ENCODE assay signal across 8 cellular contexts in genomic region chr1:246932366-246932700, GRCh38. TPM values are rescaled to one million over a fixed set of nuclear protein-coding genes. Genes with fewer than 3 reads are reported as not detected.
DNase-seq lines count a peak whose midpoint lies in the region; ATAC-seq and TF ChIP-seq lines count a peak whose summit lies in the region.

No MANE protein-coding gene starts in this region.

- H3K36me3 Mint-ChIP-seq in activated T-cell treated with anti-CD3 and anti-CD28 coated beads, Interleukin-2, amount 50 U/mL, for 72 hours (ENCODE audit: insufficient read depth in 2 of 2) = peaks cover 6 to 11% of the 10 kb centered on the region in 2 donors
- H3K36me3 Mint-ChIP-seq in MCF 10A (ENCODE audit: insufficient read depth, unreplicated experiment) (peaks cover 40% of the 10 kb centered on the region), type B pancreatic cell (peaks cover 20% of the 10 kb centered on the region)

- CTCF ChIA-PET in MCF 10A (lab: Yijun Ruan, JAX) = interaction anchor here (0.5 to 1.8 kb wide), 4 partner anchors 11 to 368 kb away, joined by 3 to 6 read pairs (median 4); no protein-coding TSS in a partner anchor

- DNase-seq in activated T-cell treated with anti-CD3 and anti-CD28 coated beads, Interleukin-2, amount 50 U/mL, for 72 hours = no peak
- DNase-seq in activated T-cell treated with anti-CD3 and anti-CD28 coated beads for 4 hours (no peak), MCF 10A (ENCODE audit: unreplicated experiment) (no peak), lung (ENCODE audit: low spot score) (no peak), type B pancreatic cell (ENCODE audit: extremely low spot score, unreplicated experiment) (no peak), NCI-H345 (lab: John Stamatoyannopoulos, UW) (no peak)
- DNase-seq in activated CD8-positive, alpha-beta memory T cell treated with anti-CD3 and anti-CD28 coated beads, Interleukin-2, amount 50 U/mL, for 48 hours = no peak

- no peaks in the 10 kb centered on the region for H3K27me3 ChIP-seq in lung (ENCODE audit: control insufficient read depth, insufficient read depth)

- H3K4me1 Mint-ChIP-seq in activated T-cell treated with anti-CD3 and anti-CD28 coated beads, Interleukin-2, amount 50 U/mL, for 72 hours (ENCODE audit: low read depth) = peaks cover 42% of the 10 kb centered on the region
- peaks cover 29% of the 10 kb centered on the region for H3K4me1 Mint-ChIP-seq in MCF 10A (ENCODE audit: insufficient read depth, unreplicated experiment)
- peaks cover 13% of the 10 kb centered on the region for H3K4me1 Mint-ChIP-seq in type B pancreatic cell (ENCODE audit: unreplicated experiment)

- no peaks in the 10 kb centered on the region for H3K36me3 ChIP-seq in lung (ENCODE audit: control insufficient read depth in 2 of 2, insufficient read depth in 2 of 2, low read length in 2 of 2)

- no peaks in the 10 kb centered on the region for H3K9me3 ChIP-seq in lung (ENCODE audit: control insufficient read depth in 2 of 2, insufficient read depth in 1 of 2, low read length in 1 of 2)

- peaks cover 4 to 5% of the 10 kb centered on the region in 2 donors for H3K4me1 ChIP-seq in lung (ENCODE audit: control insufficient read depth in 2 of 2, insufficient read depth in 2 of 2, low read length in 2 of 2)

- BruUV-seq in MCF 10A (replicated peaks; lab: Mats Ljungman, UMichigan) = TSS peak; percentile 75

- 17 to 21% methylated on average over 8 of the region's 8 CpGs for WGBS in lung, 2 donors

- peak overlapping the region; percentile 95 to 99 for H3K4me3 Mint-ChIP-seq in activated T-cell treated with anti-CD3 and anti-CD28 coated beads, Interleukin-2, amount 50 U/mL, for 72 hours
- H3K4me3 Mint-ChIP-seq in MCF 10A (ENCODE audit: unreplicated experiment) (peak overlapping the region; percentile 88), type B pancreatic cell (peak overlapping the region; percentile 92)

- POLR2A ChIA-PET in MCF 10A (lab: Yijun Ruan, JAX) = interaction anchor here (0.7 to 5.3 kb wide), 24 partner anchors 8 to 400 kb away, joined by 3 to 104 read pairs (median 6); partner anchors contain the start of genes TFB2M, ZNF496, ZNF669 and ZNF670

- H3K27ac ChIP-seq in lung (ENCODE audit: low read depth in 1 of 2, low read length in 1 of 2) = peak overlapping the region in 1 of 2 donors; percentile 2

- no peaks in the 10 kb centered on the region for H3K9me3 Mint-ChIP-seq in activated T-cell treated with anti-CD3 and anti-CD28 coated beads, Interleukin-2, amount 50 U/mL, for 72 hours
- H3K9me3 Mint-ChIP-seq in MCF 10A (ENCODE audit: unreplicated experiment) = no peaks in the 10 kb centered on the region
- no peaks in the 10 kb centered on the region for H3K9me3 Mint-ChIP-seq in type B pancreatic cell

- intact Hi-C loops in MCF 10A (cut with micrococcal nuclease) = loop anchor here (1.0 kb wide), 2 partner anchors 146 to 362 kb away; partner anchors contain the start of gene ZNF670

- ATAC-seq in activated T-cell treated with anti-CD3 and anti-CD28 coated beads, Interleukin-2, amount 50 U/mL, for 72 hours (replicated peaks in 1 of 2) = no peak
- ATAC-seq in lung (ENCODE audit: insufficient read depth, low FRiP score) = no peak
- no peak for ATAC-seq in HG02885 (IDR thresholded peaks at IDR 0.05; ENCODE audit: poor library complexity, unreplicated experiment)

- peak overlapping the region; percentile 97 for H3K27ac Mint-ChIP-seq in activated T-cell treated with anti-CD3 and anti-CD28 coated beads, Interleukin-2, amount 50 U/mL, for 72 hours
- H3K27ac Mint-ChIP-seq in MCF 10A (ENCODE audit: low read depth, unreplicated experiment) = peak overlapping the region; percentile 95
- H3K27ac Mint-ChIP-seq in type B pancreatic cell = peak overlapping the region; percentile 96

- peak overlapping the region; percentile 95 for H3K4me3 ChIP-seq in lung

- TF ChIP-seq CTCF in MCF 10A (IDR thresholded peaks at IDR 0.05; ENCODE audit: unreplicated experiment) (no peak), lung (IDR thresholded peaks at IDR 0.05; ENCODE audit: control extremely low read depth, extremely low read depth) (no peak), type B pancreatic cell (conservative IDR thresholded peaks at IDR 0.05) (no peak)

- H3K27me3 Mint-ChIP-seq in activated T-cell treated with anti-CD3 and anti-CD28 coated beads, Interleukin-2, amount 50 U/mL, for 72 hours (ENCODE audit: low read depth) = no peaks in the 10 kb centered on the region
- H3K27me3 Mint-ChIP-seq in MCF 10A (ENCODE audit: insufficient read depth, unreplicated experiment) (no peaks in the 10 kb centered on the region), type B pancreatic cell (no peaks in the 10 kb centered on the region)

RNA-seq across cellular contexts. Expression of gene AHCTF1, which starts 0.6 kb away (rescaled TPM):
- total RNA-seq in activated T-cell treated with anti-CD3 and anti-CD28 coated beads, Interleukin-2, amount 50 U/mL, for 72 hours = 10 to 100 TPM; 37.4 to 45.5 TPM
- total RNA-seq in MCF 10A (2022) = 79.5 and 112 TPM in 2 replicates
- 10 to 100 TPM; 31.1 to 44.3 TPM for total RNA-seq in lung
- polyA plus RNA-seq in lung = 10 to 100 TPM in 1 of 2 donors, 1 to 10 TPM in 1; 7.9 to 13.3 TPM
- total RNA-seq in type B pancreatic cell (ENCODE audit: low replicate concordance) = 27.0 and 34.9 TPM in 2 replicates
